In genomic region chrX:41381685-41382084, GRCh38 we compare ENCODE assay signal across 10 cellular contexts. TPM values are rescaled to one million over a fixed set of nuclear protein-coding genes. Genes with fewer than 3 reads are reported as not detected.
A peak's percentile ranks its signal among the peaks of the same experiment; 100 is the strongest.
DNase-seq lines count a peak whose midpoint lies in the region; TF ChIP-seq lines count a peak whose summit lies in the region.
"Had no signal": no experiment of that assay in that cellular context is flagged by ENCODE, and none has a peak within 500 bp of the region (broad histone marks: within the 10 kb centered on the region; RNA-seq: fewer than 3 reads in every experiment).

No MANE protein-coding gene starts in this region.

- peaks cover 0 to 12% (median 0%) of the 10 kb centered on the region in 7 donors for H3K9me3 Mint-ChIP-seq in CD14-positive monocyte
- H3K9me3 Mint-ChIP-seq: activated T-cell treated with anti-CD3 and anti-CD28 coated beads, Interleukin-2, amount 50 U/mL, for 72 hours had no signal

- TF ChIP-seq POLR2A in spleen (IDR thresholded peaks at IDR 0.05), result no peak

- TF ChIP-seq CTCF in CD14-positive monocyte (IDR thresholded peaks at IDR 0.05) (no peak), spleen (IDR thresholded peaks at IDR 0.05 in 8 of 11, conservative IDR thresholded peaks at IDR 0.05 in 3 of 11) (no peak)

- peak overlapping the region in 3 of 8 donors; percentile 5 to 51 (median 30) for H3K27ac ChIP-seq in spleen

- H3K27ac Mint-ChIP-seq in CD14-positive monocyte, result peak overlapping the region in 6 of 7 donors; percentile 59 to 89 (median 82)
- H3K27ac Mint-ChIP-seq: activated T-cell treated with anti-CD3 and anti-CD28 coated beads, Interleukin-2, amount 50 U/mL, for 72 hours; nephron had no signal

- H3K4me1 ChIP-seq in spleen, result peaks cover 0 to 11% (median 0%) of the 10 kb centered on the region in 6 donors

- peaks cover 0 to 4% (median 0%) of the 10 kb centered on the region in 7 donors for H3K27me3 ChIP-seq in spleen (replicated peaks in 1 of 7)

- peaks cover 0 to 2% of the 10 kb centered on the region in 2 donors for H3K36me3 Mint-ChIP-seq in CD14-positive monocyte

- no peaks in the 10 kb centered on the region for H3K9me3 ChIP-seq in spleen

- H3K4me1 Mint-ChIP-seq in CD14-positive monocyte, result peaks cover 24% of the 10 kb centered on the region

- H3K4me3 Mint-ChIP-seq in CD14-positive monocyte, result peak overlapping the region in 1 of 2 donors; percentile 30
- H3K4me3 Mint-ChIP-seq: nephron had no signal

- intact Hi-C loops in CD14-positive monocyte (cut with micrococcal nuclease), result loop anchor here (5.0 to 10.0 kb wide), 2 partner anchors 44 to 53 kb away; no protein-coding TSS in a partner anchor
- intact Hi-C loops in spleen (cut with DNase I; ENCODE audit: low total_unique reads), result no loop called here

- H3K4me3 ChIP-seq in spleen, result no peak overlapping the region

- DNase-seq in CD14-positive monocyte (ENCODE audit: low spot score), result peak; percentile 82
- DNase-seq in LHCN-M2 (ENCODE audit: low read depth), result peak; percentile 92
- peak; percentile 32 to 72 for DNase-seq in dermis microvascular lymphatic vessel endothelial cell (ENCODE audit: low read depth in 2 of 2)
- peak; percentile 44 for DNase-seq in mucosa of gallbladder (ENCODE audit: low spot score)
- DNase-seq in spleen, result no peak
- DNase-seq in NCI-H2196 (lab: John Stamatoyannopoulos, UW; ENCODE audit: unreplicated experiment), result no peak
- DNase-seq in hippocampal formation (lab: John Stamatoyannopoulos, UW), result no peak
- no peak for DNase-seq in stimulated activated CD4-positive, alpha-beta T cell treated with anti-CD3 and anti-CD28 coated beads, Interleukin-12 subunit alpha, Interleukin-12 subunit beta, amount 100 ng/mL, for 4 hours
- DNase-seq: activated T-cell treated with anti-CD3 and anti-CD28 coated beads, Interleukin-2, amount 50 U/mL, for 72 hours had no signal

- 55 to 82% (median 62%) methylated on average over 3 to 5 of the region's 5 CpGs for WGBS in spleen, 5 donors

- no peaks in the 10 kb centered on the region for H3K36me3 ChIP-seq in spleen

- H3K27me3 Mint-ChIP-seq in CD14-positive monocyte (ENCODE audit: low read depth in 3 of 3), result peaks cover 0 to 25% (median 0%) of the 10 kb centered on the region in 3 donors

RNA-seq across cellular contexts. Expression of gene DDX3X, which starts 47.7 kb away (rescaled TPM):
- 100 to 1,000 TPM; 200 to 280 TPM for polyA plus RNA-seq in CD14-positive monocyte
- 149 and 190 TPM in 2 replicates for total RNA-seq in LHCN-M2 (2014; rRNA removed)
- 54.4 TPM for polyA plus RNA-seq in LHCN-M2 (2012)
- total RNA-seq in dermis microvascular lymphatic vessel endothelial cell, result 255 and 341 TPM in 2 replicates
- 254 TPM for total RNA-seq in mucosa of gallbladder
- total RNA-seq in spleen, result 100 to 1,000 TPM; 248 to 448 (median 360) TPM
- 10 to 100 TPM; 43.8 to 76.0 (median 61.2) TPM for polyA plus RNA-seq in spleen

Comparison
In these comparisons a context has a peak if more than half of its experiments do, and no peak if none do; other contexts are left out.
1. DNase-seq: peak in CD14-positive monocyte (single experiment), LHCN-M2 (single experiment), dermis microvascular lymphatic vessel endothelial cell (2 of 2) and mucosa of gallbladder (single experiment); none in spleen (single experiment), NCI-H2196 (single experiment), hippocampal formation (0 of 2) and stimulated activated CD4-positive, alpha-beta T cell treated with anti-CD3 and anti-CD28 coated beads, Interleukin-12 subunit alpha, Interleukin-12 subunit beta, amount 100 ng/mL, for 4 hours (single experiment).